1 cellular context compared by ENCODE assay signal in genomic region chr1:228102791-228103620, GRCh38.
TF ChIP-seq lines count a peak whose summit lies in the region.

Gene C1orf35 (minus strand): TSS chr1:228103325. CDS start chr1:228103227, 98 bp downstream.

TF ChIP-seq in HepG2, 621 proteins besides CTCF, POLR2A, EP300 and RAD21 (continued from another document and continues in another):
- TF ChIP-seq PLSCR1 (CRISPR knock-in tag; IDR thresholded peaks at IDR 0.05; ENCODE audit: borderline replicate concordance) (no peak), TMF1 (CRISPR knock-in tag; IDR thresholded peaks at IDR 0.05; ENCODE audit: low read depth) (no peak), GLMP (CRISPR knock-in tag; IDR thresholded peaks at IDR 0.05; ENCODE audit: borderline replicate concordance) (no peak), ZNF446 (CRISPR knock-in tag; IDR thresholded peaks at IDR 0.05) (peak; percentile 43; the same call in 1 of the 2 replicates), ZFP37 (CRISPR knock-in tag; IDR thresholded peaks at IDR 0.05; ENCODE audit: borderline replicate concordance) (no peak), NKX3-1 (CRISPR knock-in tag; IDR thresholded peaks at IDR 0.05) (no peak), ZFP36L1 (CRISPR knock-in tag; IDR thresholded peaks at IDR 0.05) (peak; percentile 95), ZNF275 (CRISPR knock-in tag; IDR thresholded peaks at IDR 0.05; ENCODE audit: borderline replicate concordance) (peak; percentile 97), ZNF331 (CRISPR knock-in tag; IDR thresholded peaks at IDR 0.05) (peak; percentile 77), RNF219 (CRISPR knock-in tag; IDR thresholded peaks at IDR 0.05) (no peak), ZBTB7A (CRISPR knock-in tag; IDR thresholded peaks at IDR 0.05) (peak; percentile 93), JUN (CRISPR knock-in tag; IDR thresholded peaks at IDR 0.05) (0 out of 2 replicates have a peak, but pooled peaks have one; percentile 66), ZNF639 (CRISPR knock-in tag; conservative IDR thresholded peaks at IDR 0.05) (peak; percentile 80; the same call in 1 of the 2 replicates), LRRFIP1 (CRISPR knock-in tag; conservative IDR thresholded peaks at IDR 0.05) (no peak), TBP (CRISPR knock-in tag; IDR thresholded peaks at IDR 0.05) (no peak), ZNF720 (CRISPR knock-in tag; IDR thresholded peaks at IDR 0.05) (no peak), CSRNP2 (CRISPR knock-in tag; conservative IDR thresholded peaks at IDR 0.05; ENCODE audit: low read depth) (no peak), ZNF75D (CRISPR knock-in tag; IDR thresholded peaks at IDR 0.05; ENCODE audit: borderline replicate concordance) (no peak), ZBTB7B (CRISPR knock-in tag; IDR thresholded peaks at IDR 0.05) (peak; percentile 63; the same call in 1 of the 2 replicates), HDAC2 (CRISPR knock-in tag; IDR thresholded peaks at IDR 0.05) (peak; percentile 86), ZNF580 (CRISPR knock-in tag; IDR thresholded peaks at IDR 0.05; ENCODE audit: borderline replicate concordance, low read depth) (peak; percentile 83; the same call in 1 of the 2 replicates), FOSL2 (CRISPR knock-in tag; IDR thresholded peaks at IDR 0.05) (peak; percentile 56), TGIF2 (CRISPR knock-in tag; IDR thresholded peaks at IDR 0.05) (0 out of 2 replicates have a peak, but pooled peaks have one; percentile 79), ZNF512 (CRISPR knock-in tag; IDR thresholded peaks at IDR 0.05) (no peak), CEBPG (CRISPR knock-in tag; IDR thresholded peaks at IDR 0.05) (peak; percentile 60), ZMYM3 (CRISPR knock-in tag; IDR thresholded peaks at IDR 0.05) (0 out of 2 replicates have a peak, but pooled peaks have one; percentile 15), ZBTB3 (CRISPR knock-in tag; IDR thresholded peaks at IDR 0.05; ENCODE audit: borderline replicate concordance, low read depth) (no peak), SMARCC2 (IDR thresholded peaks at IDR 0.05) (no peak), ZHX1 (CRISPR knock-in tag; IDR thresholded peaks at IDR 0.05; ENCODE audit: low read depth) (peak; percentile 95), NR2F2 (IDR thresholded peaks at IDR 0.05; ENCODE audit: borderline replicate concordance, low read depth) (no peak), RBFOX2 (IDR thresholded peaks at IDR 0.05; ENCODE audit: low read depth, low read length) (peak; percentile 82), ZNF652 (CRISPR knock-in tag; IDR thresholded peaks at IDR 0.05; ENCODE audit: borderline replicate concordance, low read depth) (peak; percentile 67; the same call in 1 of the 2 replicates), ZSCAN31 (CRISPR knock-in tag; IDR thresholded peaks at IDR 0.05; ENCODE audit: low read depth) (peak; percentile 92), MAZ (IDR thresholded peaks at IDR 0.05; ENCODE audit: borderline replicate concordance, low read depth, low read length) (no peak), MAZ (CRISPR knock-in tag; IDR thresholded peaks at IDR 0.05; ENCODE audit: low read depth) (peak; percentile 91), EEA1 (CRISPR knock-in tag; IDR thresholded peaks at IDR 0.05; ENCODE audit: borderline replicate concordance) (no peak; the same call in 1 of the 2 replicates), CCAR2 (optimal IDR thresholded peaks at IDR 0.05; ENCODE audit: low read depth, low read length) (no peak), THRA (CRISPR knock-in tag; IDR thresholded peaks at IDR 0.05; ENCODE audit: borderline replicate concordance) (peak; percentile 68; the same call in 1 of the 2 replicates), HINFP (CRISPR knock-in tag; IDR thresholded peaks at IDR 0.05; ENCODE audit: low read depth) (peak; percentile 85), KLF11 (CRISPR knock-in tag; IDR thresholded peaks at IDR 0.05) (no peak), SIN3A (IDR thresholded peaks at IDR 0.05; ENCODE audit: borderline replicate concordance, low read depth, low read length) (no peak; the same call in 1 of the 2 replicates)
